In genomic region chr1:225883616-225884265, GRCh38 we compare ENCODE assay signal across 11 cellular contexts. TPM values are rescaled to one million over a fixed set of nuclear protein-coding genes. Genes with fewer than 3 reads are reported as not detected.
A peak's percentile ranks its signal among the peaks of the same experiment; 100 is the strongest.
DNase-seq lines count a peak whose midpoint lies in the region; ATAC-seq and TF ChIP-seq lines count a peak whose summit lies in the region.
"Had no signal": no experiment of that assay in that cellular context is flagged by ENCODE, and none has a peak within 500 bp of the region (broad histone marks: within the 10 kb centered on the region; RNA-seq: fewer than 3 reads in every experiment).

No MANE protein-coding gene starts in this region.

- H3K79me2 ChIP-seq in OCI-LY3 (ENCODE audit: low read length), result peaks cover 13% of the 10 kb centered on the region; the same call in 1 of the 2 replicates

- no peak for TF ChIP-seq POLR2A in esophagus muscularis mucosa (IDR thresholded peaks at IDR 0.05; ENCODE audit: low read depth)
- no peak for TF ChIP-seq POLR2A in sigmoid colon (IDR thresholded peaks at IDR 0.05)

- H3K36me3 ChIP-seq in OCI-LY3 (replicated peaks; ENCODE audit: low read depth, low read length) (no peaks in the 10 kb centered on the region), esophagus muscularis mucosa (no peaks in the 10 kb centered on the region), sigmoid colon (no peaks in the 10 kb centered on the region)

- peak; percentile 9 for DNase-seq in NCI-H748 (lab: John Stamatoyannopoulos, UW; ENCODE audit: unreplicated experiment)
- no peak for DNase-seq in NCI-H748 treated with DMSO at 0.1 percent for 48 hours (lab: John Stamatoyannopoulos, UW)
- no peak for DNase-seq in esophagus muscularis mucosa (ENCODE audit: extremely low spot score)
- DNase-seq in sigmoid colon, result no peak
- DNase-seq in NCI-H524 treated with DMSO at 0.1 percent for 48 hours (lab: John Stamatoyannopoulos, UW), result no peak
- no peak for DNase-seq in NCI-H1092 (lab: John Stamatoyannopoulos, UW)
- DNase-seq: midbrain, NCI-H187 had no signal

- H3K4me1 ChIP-seq in OCI-LY3 (ENCODE audit: low read length) (peaks cover 13% of the 10 kb centered on the region), esophagus muscularis mucosa (peaks cover 27 to 41% (median 37%) of the 10 kb centered on the region in 4 donors), sigmoid colon (peaks cover 0 to 44% (median 33%) of the 10 kb centered on the region in 4 donors)

- no peaks in the 10 kb centered on the region for H4K20me1 ChIP-seq in OCI-LY3 (ENCODE audit: insufficient read depth, low read length)

- peak overlapping the region; percentile 84 for H3K9ac ChIP-seq in OCI-LY3 (ENCODE audit: low read length)

- no peaks in the 10 kb centered on the region for H3K27me3 ChIP-seq in OCI-LY3 (ENCODE audit: low read depth, low read length)
- H3K27me3 ChIP-seq in esophagus muscularis mucosa, result peaks cover 0 to 13% (median 0%) of the 10 kb centered on the region in 4 donors
- no peaks in the 10 kb centered on the region for H3K27me3 ChIP-seq in sigmoid colon

- H2AFZ ChIP-seq in OCI-LY3 (ENCODE audit: low read depth, low read length), result no peak overlapping the region

- peak; percentile 67 for TF ChIP-seq CTCF in OCI-LY3 (IDR thresholded peaks at IDR 0.05; ENCODE audit: low read depth, low read length)
- no peak for TF ChIP-seq CTCF in esophagus muscularis mucosa (IDR thresholded peaks at IDR 0.05)
- TF ChIP-seq CTCF in sigmoid colon (IDR thresholded peaks at IDR 0.05), result no peak

- TF ChIP-seq EP300 in esophagus muscularis mucosa (IDR thresholded peaks at IDR 0.05) (no peak), sigmoid colon (IDR thresholded peaks at IDR 0.05) (no peak)

- H3K9me3 ChIP-seq in OCI-LY3 (ENCODE audit: insufficient read depth, low read length) (no peaks in the 10 kb centered on the region), esophagus muscularis mucosa (no peaks in the 10 kb centered on the region), sigmoid colon (no peaks in the 10 kb centered on the region)

- peak overlapping the region; percentile 81 for H3K4me2 ChIP-seq in OCI-LY3 (ENCODE audit: low read length)

- no peak for ATAC-seq in GM19324 (IDR thresholded peaks at IDR 0.05; ENCODE audit: low FRiP score, unreplicated experiment)

- H3K27ac ChIP-seq in OCI-LY3 (ENCODE audit: low read length) (no peak overlapping the region), esophagus muscularis mucosa (replicated peaks in 1 of 4) (peak overlapping the region; percentile 82 to 92 (median 89)), sigmoid colon (peak overlapping the region in 3 of 4 donors; percentile 89 to 91 (median 90))

- WGBS in esophagus muscularis mucosa, result 88% methylated on average over 10 of the region's 11 CpGs
- 19 to 72% methylated on average over 10 to 11 of the region's 11 CpGs for WGBS in sigmoid colon, 2 donors

- intact Hi-C loops in esophagus muscularis mucosa (cut with DNase I) (no loop called here), sigmoid colon (cut with DNase I) (loop anchor here (2.0 to 5.0 kb wide), 4 partner anchors 27 to 94 kb away; partner anchors contain the start of genes EPHX1 and PYCR2)

- peak overlapping the region; percentile 85 for H3K4me3 ChIP-seq in OCI-LY3 (ENCODE audit: low read length)
- peak overlapping the region; percentile 79 to 98 (median 88) for H3K4me3 ChIP-seq in esophagus muscularis mucosa
- peak overlapping the region in 1 of 4 donors; percentile 98 for H3K4me3 ChIP-seq in sigmoid colon

RNA-seq across cellular contexts. Expression of gene TMEM63A, which starts 1.6 kb away (rescaled TPM):
- total RNA-seq in esophagus muscularis mucosa, result 10 to 100 TPM; 14.6 to 30.7 (median 24.5) TPM
- total RNA-seq in sigmoid colon, result 10 to 100 TPM; 25.3 to 94.4 (median 36.9) TPM
- polyA plus RNA-seq in sigmoid colon, result 100 to 1,000 TPM in 1 of 3 donors, 1 to 10 TPM in 2; 3.0 to 103 (median 5.5) TPM

RNA-seq across cellular contexts. Expression of gene LEFTY1, which starts 5.2 kb away (rescaled TPM):
- total RNA-seq in esophagus muscularis mucosa (under 1 TPM in 1 of 4 donors, not detected in 3; 0.33 TPM), sigmoid colon (not detected)
- 100 to 1,000 TPM in 1 of 3 donors, 10 to 100 TPM in 2; 14.4 to 120 (median 46.2) TPM for polyA plus RNA-seq in sigmoid colon
- total RNA-seq: A172 had no signal

RNA-seq across cellular contexts. Expression of gene PYCR2, which starts 40.3 kb away (rescaled TPM):
- total RNA-seq in esophagus muscularis mucosa (10 to 100 TPM; 37.4 to 73.6 (median 58.2) TPM), sigmoid colon (10 to 100 TPM; 31.0 to 40.5 (median 34.0) TPM)
- polyA plus RNA-seq in sigmoid colon, result 10 to 100 TPM; 33.8 to 74.4 (median 36.0) TPM

RNA-seq across cellular contexts. Expression of gene LEFTY2, which starts 57.3 kb away (rescaled TPM):
- total RNA-seq in esophagus muscularis mucosa, result under 1 TPM in 2 of 4 donors, not detected in 2; 0.17 to 0.98 TPM
- total RNA-seq in sigmoid colon, result 1 to 10 TPM in 2 of 4 donors, under 1 TPM in 1, not detected in 1; 0.71 to 5.0 (median 1.1) TPM
- polyA plus RNA-seq in sigmoid colon, result 10 to 100 TPM in 1 of 3 donors, not detected in 2; 15.6 TPM
- total RNA-seq: A172 had no signal
